11 cellular contexts compared by ENCODE assay signal in the genomic region with DNA sequence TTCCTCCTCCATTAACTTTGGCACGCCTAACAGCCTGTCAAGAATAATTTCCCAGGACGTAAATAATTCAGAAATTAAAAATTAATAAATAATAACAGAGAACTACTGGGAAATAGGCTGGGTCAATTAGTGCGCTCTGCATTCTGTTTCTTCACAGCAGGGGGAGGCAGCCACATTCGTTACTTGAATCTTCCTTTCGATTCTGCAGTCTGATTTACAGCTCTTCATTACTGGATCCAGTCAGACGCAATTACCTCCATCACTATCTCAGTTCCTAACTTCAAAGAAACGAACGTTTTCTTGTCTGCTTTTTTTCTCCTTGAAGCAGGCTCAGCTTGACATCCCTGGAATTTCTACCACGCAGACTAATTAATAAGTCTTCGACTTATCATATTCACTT. TPM values are rescaled to one million over a fixed set of nuclear protein-coding genes. Genes with fewer than 3 reads are reported as not detected.
DNase-seq lines count a peak whose midpoint lies in the region; ATAC-seq, FAIRE-seq and TF ChIP-seq lines count a peak whose summit lies in the region.
"Had no signal": no experiment of that assay in that cellular context is flagged by ENCODE, and none has a peak within 500 bp of the region (broad histone marks: within the 10 kb centered on the region; RNA-seq: fewer than 3 reads in every experiment).

No MANE protein-coding gene starts in this region.

- H3K36me3 ChIP-seq in KOPT-K1 (ENCODE audit: insufficient read depth, low read length), result no peaks in the 10 kb centered on the region

- FAIRE-seq in urothelium cell line (lab: Jason Lieb, UNC), result no peak

- H3K27ac ChIP-seq in KOPT-K1 (ENCODE audit: low read depth, low read length, poor library complexity, severe bottlenecking), result peak overlapping the region; percentile 96

- H3K4me3 ChIP-seq in AG10803 (ENCODE audit: low read length) (peak overlapping the region; percentile 55), fibroblast of mammary gland (ENCODE audit: control insufficient read depth, low read depth, low read length) (peak overlapping the region; percentile 39)

- DNase-seq in AG10803 (ENCODE audit: low read depth) (peak; percentile 23), fibroblast of mammary gland (ENCODE audit: low read depth) (peak; percentile 43), omental fat pad (ENCODE audit: low spot score) (no peak), NOMO-1 (lab: John Stamatoyannopoulos, UW; ENCODE audit: unreplicated experiment in 2 of 2) (no peak), urothelium cell line (ENCODE audit: low spot score) (no peak)
- no peak for DNase-seq in activated effector memory CD4-positive, alpha-beta T cell treated with Interleukin-2 at 50 U/mL for 16 hours
- DNase-seq: DMS 273 treated with DMSO at 0.1 percent for 48 hours; effector memory CD8-positive, alpha-beta T cell; NCI-H1092 treated with DMSO at 0.1 percent for 48 hours had no signal

- ATAC-seq in omental fat pad (ENCODE audit: low FRiP score) (peak; percentile 82), HG03097 (IDR thresholded peaks at IDR 0.05; ENCODE audit: low FRiP score, unreplicated experiment) (no peak)
- ATAC-seq: effector memory CD8-positive, alpha-beta T cell had no signal

- peak; percentile 52 for TF ChIP-seq CTCF in AG10803 (conservative IDR thresholded peaks at IDR 0.05; ENCODE audit: low read length)
- peak; percentile 35 for TF ChIP-seq CTCF in fibroblast of mammary gland (conservative IDR thresholded peaks at IDR 0.05; ENCODE audit: control insufficient read depth, insufficient read depth, low read depth, low read length)
- TF ChIP-seq CTCF in omental fat pad (IDR thresholded peaks at IDR 0.05), result no peak

- H3K9me3 ChIP-seq in KOPT-K1 (ENCODE audit: insufficient read depth, low read length, poor library complexity, severe bottlenecking), result peaks cover 21% of the 10 kb centered on the region

RNA-seq across cellular contexts. Expression of gene RPL34, which starts 9.0 kb away (rescaled TPM):
- 1,000 to 10,000 TPM in 1 of 4 donors, 100 to 1,000 TPM in 3; 660 to 1,252 (median 881) TPM for total RNA-seq in omental fat pad

RNA-seq across cellular contexts. Expression of gene OSTC, which starts 39.0 kb away (rescaled TPM):
- total RNA-seq in omental fat pad, result 10 to 100 TPM; 50.6 to 79.0 (median 74.8) TPM

Comparison
In these comparisons a context has a peak if more than half of its experiments do, and no peak if none do; other contexts are left out.
1. DNase-seq: peak in AG10803 (single experiment) and fibroblast of mammary gland (single experiment); none in omental fat pad (single experiment), NOMO-1 (0 of 2), urothelium cell line (single experiment) and activated effector memory CD4-positive, alpha-beta T cell treated with Interleukin-2 at 50 U/mL for 16 hours (single experiment).
2. CTCF ChIP-seq: peak in AG10803 (single experiment) and fibroblast of mammary gland (single experiment); none in omental fat pad (0 of 3).